Comparison of ENCODE assay signal across 20 cellular contexts in genomic region chr15:29471306-29471705, GRCh38.
"Had no signal": no experiment of that assay in that cellular context is flagged by ENCODE, and none has a peak within 500 bp of the region (broad histone marks: within the 10 kb centered on the region; RNA-seq: fewer than 3 reads in every experiment).

No MANE protein-coding gene starts in this region.

- ATAC-seq: effector memory CD8-positive, alpha-beta T cell; naive thymus-derived CD4-positive, alpha-beta T cell had no signal

- H3K27me3 ChIP-seq: left lung, ovary, stomach, transverse colon had no signal

- H3K4me1 ChIP-seq: left lung, lower lobe of right lung had no signal

- H3K4me3 ChIP-seq: left lung, lower lobe of right lung, ovary, stomach, thoracic aorta, transverse colon had no signal

- H3K9me3 ChIP-seq: left lung, lower lobe of right lung, ovary, stomach, thoracic aorta, transverse colon had no signal

- H3K36me3 ChIP-seq: left lung, lower lobe of right lung, ovary, stomach, thoracic aorta, transverse colon had no signal

- H3K27ac ChIP-seq: left lung, lower lobe of right lung, ovary, stomach, thoracic aorta had no signal

- DNase-seq: central memory CD4-positive, alpha-beta T cell; effector memory CD8-positive, alpha-beta T cell; erythroblast; foreskin melanocyte; head of caudate nucleus; hippocampal formation; left lung; lower lobe of right lung; mesenchymal stem cell; midbrain; naive thymus-derived CD4-positive, alpha-beta T cell; nephron progenitor cell; ovary; right cardiac atrium; stimulated activated CD4-positive, alpha-beta T cell treated with anti-CD3 and anti-CD28 coated beads, Interleukin-12 subunit alpha, Interleukin-12 subunit beta, amount 100 ng/mL, for 4 hours; stimulated activated naive CD4-positive, alpha-beta T cell; stomach; substantia nigra had no signal
